In the genomic region with DNA sequence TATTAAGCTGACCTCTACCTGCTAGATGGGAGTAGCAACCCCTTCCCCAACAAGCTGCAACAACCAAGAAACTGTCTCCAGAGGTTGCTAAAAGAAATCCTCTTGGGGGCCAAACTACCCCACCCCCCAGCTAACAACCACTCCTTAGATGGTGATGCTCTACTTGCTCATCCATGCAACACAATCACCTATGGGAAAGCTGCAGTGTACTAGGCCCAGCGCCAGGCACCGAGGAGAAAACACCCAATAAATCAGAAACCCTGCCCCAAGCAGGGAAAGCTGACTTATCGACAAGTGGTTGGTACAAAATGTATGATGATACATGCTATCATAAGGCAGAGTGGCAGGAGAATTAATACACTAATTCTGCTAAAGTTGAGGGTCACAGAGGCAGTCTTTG, we compare ENCODE assay signal across 11 cellular contexts. TPM values are rescaled to one million over a fixed set of nuclear protein-coding genes. Genes with fewer than 3 reads are reported as not detected.
A peak's percentile ranks its signal among the peaks of the same experiment; 100 is the strongest.
DNase-seq lines count a peak whose midpoint lies in the region; ATAC-seq and TF ChIP-seq lines count a peak whose summit lies in the region.
"Had no signal": no experiment of that assay in that cellular context is flagged by ENCODE, and none has a peak within 500 bp of the region (broad histone marks: within the 10 kb centered on the region; RNA-seq: fewer than 3 reads in every experiment).

No MANE protein-coding gene starts in this region.

- no peaks in the 10 kb centered on the region for H3K9me3 Mint-ChIP-seq in activated CD8-positive, alpha-beta T cell treated with anti-CD3 and anti-CD28 coated beads for 36 hours
- H3K9me3 Mint-ChIP-seq in activated CD8-positive, alpha-beta T cell treated with anti-CD3 and anti-CD28 coated beads, Interleukin-2, amount 10 ng/mL, durations not matched to agents 7 days and 5 days (ENCODE audit: insufficient read depth), result no peaks in the 10 kb centered on the region
- H3K9me3 Mint-ChIP-seq in activated naive CD8-positive, alpha-beta T cell treated with anti-CD3 and anti-CD28 coated beads, Interleukin-2, amount 50 U/mL, for 24 hours, result no peaks in the 10 kb centered on the region

- no peak for DNase-seq in activated CD8-positive, alpha-beta T cell treated with anti-CD3 and anti-CD28 coated beads for 36 hours
- no peak for DNase-seq in activated CD8-positive, alpha-beta T cell treated with anti-CD3 and anti-CD28 coated beads, Interleukin-2, amount 10 ng/mL, durations not matched to agents 7 days and 5 days
- DNase-seq in LHCN-M2 (ENCODE audit: low read depth), result peak; percentile 32
- DNase-seq in activated naive CD8-positive, alpha-beta T cell treated with anti-CD3 and anti-CD28 coated beads, Interleukin-2, amount 50 U/mL, for 24 hours, result no peak
- DNase-seq in renal cortical epithelial cell (ENCODE audit: low read depth), result peak; percentile 74
- DNase-seq in OCI-M2 (lab: John Stamatoyannopoulos, UW; ENCODE audit: unreplicated experiment), result no peak
- no peak for DNase-seq in NCI-H1436 (lab: John Stamatoyannopoulos, UW)
- DNase-seq: effector CD4-positive, alpha-beta T cell; NCI-H1048; NCI-H446 had no signal

- no peaks in the 10 kb centered on the region for H3K27me3 Mint-ChIP-seq in activated CD8-positive, alpha-beta T cell treated with anti-CD3 and anti-CD28 coated beads for 36 hours
- no peaks in the 10 kb centered on the region for H3K27me3 Mint-ChIP-seq in activated CD8-positive, alpha-beta T cell treated with anti-CD3 and anti-CD28 coated beads, Interleukin-2, amount 10 ng/mL, durations not matched to agents 7 days and 5 days (ENCODE audit: low read depth)
- no peaks in the 10 kb centered on the region for H3K27me3 Mint-ChIP-seq in activated naive CD8-positive, alpha-beta T cell treated with anti-CD3 and anti-CD28 coated beads, Interleukin-2, amount 50 U/mL, for 24 hours

- peaks cover 55% of the 10 kb centered on the region for H3K4me1 Mint-ChIP-seq in activated CD8-positive, alpha-beta T cell treated with anti-CD3 and anti-CD28 coated beads for 36 hours (ENCODE audit: low read depth)
- H3K4me1 Mint-ChIP-seq in activated CD8-positive, alpha-beta T cell treated with anti-CD3 and anti-CD28 coated beads, Interleukin-2, amount 10 ng/mL, durations not matched to agents 7 days and 5 days (ENCODE audit: low read depth), result peaks cover 31% of the 10 kb centered on the region
- H3K4me1 Mint-ChIP-seq in activated naive CD8-positive, alpha-beta T cell treated with anti-CD3 and anti-CD28 coated beads, Interleukin-2, amount 50 U/mL, for 24 hours, result peaks cover 69% of the 10 kb centered on the region

- CTCF ChIA-PET in activated CD8-positive, alpha-beta T cell treated with anti-CD3 and anti-CD28 coated beads for 36 hours (lab: Charles Lee), result interaction anchor here (2.3 kb wide), 1 partner anchor 18 kb away, joined by 6 read pairs; no protein-coding TSS in a partner anchor
- CTCF ChIA-PET in activated CD8-positive, alpha-beta T cell treated with anti-CD3 and anti-CD28 coated beads, Interleukin-2, amount 10 ng/mL, durations not matched to agents 7 days and 5 days (lab: Charles Lee), result interaction anchor here (1.6 kb wide), 1 partner anchor 8 kb away, joined by 4 read pairs; no protein-coding TSS in a partner anchor

- peak overlapping the region; percentile 80 for H3K27ac Mint-ChIP-seq in activated CD8-positive, alpha-beta T cell treated with anti-CD3 and anti-CD28 coated beads for 36 hours
- H3K27ac Mint-ChIP-seq in activated CD8-positive, alpha-beta T cell treated with anti-CD3 and anti-CD28 coated beads, Interleukin-2, amount 10 ng/mL, durations not matched to agents 7 days and 5 days, result no peak overlapping the region
- H3K27ac Mint-ChIP-seq in activated naive CD8-positive, alpha-beta T cell treated with anti-CD3 and anti-CD28 coated beads, Interleukin-2, amount 50 U/mL, for 24 hours, result peak overlapping the region; percentile 89

- no peak for TF ChIP-seq CTCF in activated CD8-positive, alpha-beta T cell treated with anti-CD3 and anti-CD28 coated beads for 36 hours (IDR thresholded peaks at IDR 0.05)

- no peak overlapping the region for H3K4me3 Mint-ChIP-seq in activated CD8-positive, alpha-beta T cell treated with anti-CD3 and anti-CD28 coated beads for 36 hours
- no peak overlapping the region for H3K4me3 Mint-ChIP-seq in activated CD8-positive, alpha-beta T cell treated with anti-CD3 and anti-CD28 coated beads, Interleukin-2, amount 10 ng/mL, durations not matched to agents 7 days and 5 days
- peak overlapping the region; percentile 11 for H3K4me3 Mint-ChIP-seq in activated naive CD8-positive, alpha-beta T cell treated with anti-CD3 and anti-CD28 coated beads, Interleukin-2, amount 50 U/mL, for 24 hours

- intact Hi-C loops in activated CD8-positive, alpha-beta T cell treated with anti-CD3 and anti-CD28 coated beads for 36 hours (cut with micrococcal nuclease), result loop anchor here (2.0 kb wide), 1 partner anchor 16 kb away; no protein-coding TSS in a partner anchor

- no peak for ATAC-seq in activated CD8-positive, alpha-beta T cell treated with anti-CD3 and anti-CD28 coated beads for 36 hours
- no peak for ATAC-seq in activated CD8-positive, alpha-beta T cell treated with anti-CD3 and anti-CD28 coated beads, Interleukin-2, amount 10 ng/mL, durations not matched to agents 7 days and 5 days
- no peak for ATAC-seq in activated naive CD8-positive, alpha-beta T cell treated with anti-CD3 and anti-CD28 coated beads, Interleukin-2, amount 50 U/mL, for 24 hours
- ATAC-seq in HG03457 (IDR thresholded peaks at IDR 0.05; ENCODE audit: unreplicated experiment), result no peak

- peaks cover 13% of the 10 kb centered on the region for H3K36me3 Mint-ChIP-seq in activated CD8-positive, alpha-beta T cell treated with anti-CD3 and anti-CD28 coated beads for 36 hours (ENCODE audit: low read depth)
- H3K36me3 Mint-ChIP-seq in activated CD8-positive, alpha-beta T cell treated with anti-CD3 and anti-CD28 coated beads, Interleukin-2, amount 10 ng/mL, durations not matched to agents 7 days and 5 days (ENCODE audit: low read depth), result peaks cover 3% of the 10 kb centered on the region
- H3K36me3 Mint-ChIP-seq in activated naive CD8-positive, alpha-beta T cell treated with anti-CD3 and anti-CD28 coated beads, Interleukin-2, amount 50 U/mL, for 24 hours (ENCODE audit: low read depth), result peaks cover 4% of the 10 kb centered on the region

- POLR2A ChIA-PET in activated CD8-positive, alpha-beta T cell treated with anti-CD3 and anti-CD28 coated beads for 36 hours (lab: Charles Lee), result interaction anchor here (0.6 to 1.7 kb wide), 3 partner anchors 15 to 23 kb away, joined by 3 to 5 read pairs (median 4); no protein-coding TSS in a partner anchor
- POLR2A ChIA-PET in activated CD8-positive, alpha-beta T cell treated with anti-CD3 and anti-CD28 coated beads, Interleukin-2, amount 10 ng/mL, durations not matched to agents 7 days and 5 days (lab: Charles Lee), result no interaction called here

RNA-seq across cellular contexts. Expression of a gene that starts 17.3 kb away (rescaled TPM):
- total RNA-seq in activated CD8-positive, alpha-beta T cell treated with anti-CD3 and anti-CD28 coated beads for 36 hours, result 1 to 10 TPM; 7.3 to 9.0 TPM
- total RNA-seq in activated CD8-positive, alpha-beta T cell treated with anti-CD3 and anti-CD28 coated beads, Interleukin-2, amount 10 ng/mL, durations not matched to agents 7 days and 5 days, result 10 to 100 TPM in 1 of 2 experiments, 1 to 10 TPM in 1; 8.9 to 12.0 TPM
- total RNA-seq in LHCN-M2 (2014; rRNA removed), result 22.2 and 24.7 TPM in 2 replicates
- 8.9 TPM for polyA plus RNA-seq in LHCN-M2 (2012)
- 66.8 and 92.2 TPM in 2 replicates for total RNA-seq in renal cortical epithelial cell

Comparison
In these comparisons a context has a peak if more than half of its experiments do, and no peak if none do; other contexts are left out.
1. DNase-seq: peak in LHCN-M2 (single experiment) and renal cortical epithelial cell (single experiment); none in activated CD8-positive, alpha-beta T cell treated with anti-CD3 and anti-CD28 coated beads for 36 hours (single experiment), activated CD8-positive, alpha-beta T cell treated with anti-CD3 and anti-CD28 coated beads, Interleukin-2, amount 10 ng/mL, durations not matched to agents 7 days and 5 days (single experiment), activated naive CD8-positive, alpha-beta T cell treated with anti-CD3 and anti-CD28 coated beads, Interleukin-2, amount 50 U/mL, for 24 hours (single experiment), OCI-M2 (single experiment) and NCI-H1436 (single experiment).